ENCODE assay signal across 4 cellular contexts in the genomic region with DNA sequence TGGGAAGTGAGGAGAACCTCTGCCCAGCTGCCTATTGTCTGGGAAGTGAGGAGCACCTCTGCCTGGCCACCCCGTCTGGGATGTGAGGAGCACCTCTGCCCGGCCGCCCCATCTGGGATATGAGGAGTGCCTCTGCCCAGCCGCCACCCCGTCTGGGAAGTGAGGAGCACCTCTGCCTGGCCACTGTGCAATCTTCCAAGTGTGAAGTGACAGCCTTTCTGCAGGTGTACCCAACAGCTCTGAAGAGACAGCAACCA. TPM values are rescaled to one million over a fixed set of nuclear protein-coding genes. Genes with fewer than 3 reads are reported as not detected.
"Had no signal": no experiment of that assay in that cellular context is flagged by ENCODE, and none has a peak within 500 bp of the region (broad histone marks: within the 10 kb centered on the region; RNA-seq: fewer than 3 reads in every experiment).

No MANE protein-coding gene starts in this region.

RNA-seq across cellular contexts. Expression of a gene that starts 9.4 kb away (rescaled TPM):
- total RNA-seq: LHCN-M2, M059J, MCF 10A, NCI-H460 had no signal

RNA-seq across cellular contexts. Expression of a gene that starts 46.8 kb away (rescaled TPM):
- total RNA-seq: LHCN-M2, M059J, MCF 10A, NCI-H460 had no signal
